In the genomic region with DNA sequence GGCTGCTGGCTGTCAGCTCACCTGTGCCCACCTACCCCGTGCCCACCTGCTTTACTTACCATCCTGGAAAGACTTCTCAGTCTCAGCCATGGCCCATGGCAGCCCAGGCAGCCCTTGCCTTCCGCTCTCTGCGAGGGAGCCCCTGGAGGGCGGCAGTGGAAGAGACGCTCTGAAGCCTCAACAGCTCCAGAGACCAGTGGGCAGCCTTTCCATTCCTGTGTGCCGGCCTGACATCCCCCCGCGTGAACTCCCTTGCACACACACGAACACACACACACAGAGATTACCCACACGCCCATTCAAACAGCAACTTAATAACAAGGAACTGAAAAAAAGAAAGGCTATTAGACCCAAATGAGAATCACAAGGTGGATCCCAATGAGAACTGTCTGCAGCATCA, we compare ENCODE assay signal across 11 cellular contexts.
DNase-seq lines count a peak whose midpoint lies in the region; ATAC-seq and TF ChIP-seq lines count a peak whose summit lies in the region.
"Had no signal": no experiment of that assay in that cellular context is flagged by ENCODE, and none has a peak within 500 bp of the region (broad histone marks: within the 10 kb centered on the region; RNA-seq: fewer than 3 reads in every experiment).

No MANE protein-coding gene starts in this region.

- no peak overlapping the region for H3K4me2 ChIP-seq in MM.1S (ENCODE audit: low read depth, low read length)

- peak overlapping the region; percentile 51 for H3K4me3 Mint-ChIP-seq in central memory CD8-positive, alpha-beta T cell

- no peaks in the 10 kb centered on the region for H3K9me2 ChIP-seq in MM.1S (replicated peaks; ENCODE audit: insufficient read depth, low read length)

- H3K27me3 Mint-ChIP-seq in central memory CD8-positive, alpha-beta T cell, result no peaks in the 10 kb centered on the region

- H3F3A ChIP-seq in MM.1S (ENCODE audit: insufficient read depth, low read length), result peaks cover 13% of the 10 kb centered on the region

- no peak overlapping the region for H3K9ac ChIP-seq in MM.1S (ENCODE audit: low read length)

- peak; percentile 39 for DNase-seq in activated CD4-positive, alpha-beta T cell treated with anti-CD3 and anti-CD28 coated beads for 48 hours
- DNase-seq in activated CD4-positive, alpha-beta T cell treated with anti-CD3 and anti-CD28 coated beads for 4 hours, result no peak
- DNase-seq in MM.1S, result no peak
- no peak for DNase-seq in central memory CD8-positive, alpha-beta T cell (ENCODE audit: low spot score in 2 of 2)
- peak; percentile 52 for DNase-seq in stimulated activated CD8-positive, alpha-beta memory T cell treated with anti-CD3 and anti-CD28 coated beads, Interleukin-4, amount 100 ng/mL, for 48 hours
- DNase-seq in T-helper 9 cell, result no peak
- DNase-seq in NCI-H2081 treated with DMSO at 0.1 percent for 48 hours (lab: John Stamatoyannopoulos, UW), result no peak
- DNase-seq: RPMI8226 had no signal

- peaks cover 34% of the 10 kb centered on the region for H3K4me1 ChIP-seq in MM.1S (ENCODE audit: low read length)

- H3K79me2 ChIP-seq in MM.1S (ENCODE audit: low read length), result no peaks in the 10 kb centered on the region

- peaks cover 62% of the 10 kb centered on the region for H3K4me1 Mint-ChIP-seq in central memory CD8-positive, alpha-beta T cell

- no peak overlapping the region for H2AFZ ChIP-seq in MM.1S (ENCODE audit: low read length)

- no peak overlapping the region for H3K4me3 ChIP-seq in MM.1S (ENCODE audit: low read length)
- H3K4me3 ChIP-seq: pancreas had no signal

- H3K9me3 ChIP-seq in MM.1S (replicated peaks; ENCODE audit: insufficient read depth, low read length), result no peaks in the 10 kb centered on the region
- H3K9me3 ChIP-seq: pancreas had no signal

- no peaks in the 10 kb centered on the region for H4K20me1 ChIP-seq in MM.1S (ENCODE audit: insufficient read depth, low read length)

- H3K36me3 ChIP-seq in MM.1S (replicated peaks; ENCODE audit: insufficient read depth, low read length), result no peaks in the 10 kb centered on the region
- H3K36me3 ChIP-seq: pancreas had no signal

- TF ChIP-seq CTCF in MM.1S (IDR thresholded peaks at IDR 0.05; ENCODE audit: low read length), result 0 out of 2 replicates have a peak, but pooled peaks have one; percentile 13

- no peaks in the 10 kb centered on the region for H3K9me3 Mint-ChIP-seq in central memory CD8-positive, alpha-beta T cell
- H3K9me3 Mint-ChIP-seq: activated naive CD4-positive, alpha-beta T cell treated with anti-CD3 and anti-CD28 coated beads, Interleukin-2, amount 50 U/mL, for 72 hours had no signal

- no peaks in the 10 kb centered on the region for H3K27me3 ChIP-seq in MM.1S (replicated peaks; ENCODE audit: insufficient read depth, low read length)
- H3K27me3 ChIP-seq: pancreas had no signal

- ATAC-seq in central memory CD8-positive, alpha-beta T cell (replicated peaks; ENCODE audit: extremely low read depth, poor library complexity, severe bottlenecking), result no peak
- no peak for ATAC-seq in GM18867 (IDR thresholded peaks at IDR 0.05; ENCODE audit: unreplicated experiment)
- ATAC-seq: activated naive CD4-positive, alpha-beta T cell treated with anti-CD3 and anti-CD28 coated beads, Interleukin-2, amount 50 U/mL, for 72 hours; pancreas had no signal

- H3K36me3 Mint-ChIP-seq in central memory CD8-positive, alpha-beta T cell (ENCODE audit: insufficient read depth), result peaks cover 12% of the 10 kb centered on the region
- H3K36me3 Mint-ChIP-seq: activated naive CD4-positive, alpha-beta T cell treated with anti-CD3 and anti-CD28 coated beads, Interleukin-2, amount 50 U/mL, for 72 hours had no signal

- H3K27ac Mint-ChIP-seq in central memory CD8-positive, alpha-beta T cell (ENCODE audit: low read depth), result peak overlapping the region; percentile 98

- no peak overlapping the region for H3K27ac ChIP-seq in MM.1S (ENCODE audit: low read length)
- H3K27ac ChIP-seq: pancreas had no signal

Comparison
In these comparisons a context has a peak if more than half of its experiments do, and no peak if none do; other contexts are left out.
1. DNase-seq: peak in activated CD4-positive, alpha-beta T cell treated with anti-CD3 and anti-CD28 coated beads for 48 hours (single experiment) and stimulated activated CD8-positive, alpha-beta memory T cell treated with anti-CD3 and anti-CD28 coated beads, Interleukin-4, amount 100 ng/mL, for 48 hours (single experiment); none in activated CD4-positive, alpha-beta T cell treated with anti-CD3 and anti-CD28 coated beads for 4 hours (0 of 2), MM.1S (single experiment), central memory CD8-positive, alpha-beta T cell (0 of 2), T-helper 9 cell (single experiment) and NCI-H2081 treated with DMSO at 0.1 percent for 48 hours (single experiment).